In the genomic region with DNA sequence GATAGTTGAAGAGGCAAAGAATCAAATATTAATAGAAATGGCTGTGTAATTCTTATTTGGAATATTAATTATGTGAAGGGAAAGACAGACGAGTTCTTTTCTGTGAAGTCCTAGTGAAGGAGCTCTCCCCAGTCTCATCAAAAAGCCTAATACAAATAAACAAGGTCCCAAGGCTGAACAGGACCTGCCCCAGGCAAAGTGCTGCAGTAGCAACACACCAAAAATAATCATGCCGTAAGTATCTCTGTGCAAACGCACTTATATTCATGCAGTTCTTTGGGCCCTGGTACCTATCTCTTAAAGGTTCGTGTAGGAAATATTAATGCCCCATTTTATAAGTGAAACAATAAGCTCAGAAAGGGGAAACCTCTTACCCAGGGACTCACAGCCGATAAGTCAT, we compare ENCODE assay signal across 16 cellular contexts. TPM values are rescaled to one million over a fixed set of nuclear protein-coding genes. Genes with fewer than 3 reads are reported as not detected.
DNase-seq lines count a peak whose midpoint lies in the region; ATAC-seq and TF ChIP-seq lines count a peak whose summit lies in the region.
"Had no signal": no experiment of that assay in that cellular context is flagged by ENCODE, and none has a peak within 500 bp of the region (broad histone marks: within the 10 kb centered on the region; RNA-seq: fewer than 3 reads in every experiment).

No MANE protein-coding gene starts in this region.

- no peak for TF ChIP-seq POLR2A in esophagus muscularis mucosa (IDR thresholded peaks at IDR 0.05; ENCODE audit: low read depth)

- TF ChIP-seq CTCF in esophagus muscularis mucosa (IDR thresholded peaks at IDR 0.05) = no peak
- no peak for TF ChIP-seq CTCF in osteoblast (IDR thresholded peaks at IDR 0.05; ENCODE audit: extremely low read depth, low read depth, low read length)

- WGBS in esophagus muscularis mucosa = 41% methylated on average over 5 of the region's 5 CpGs

- H3K27ac ChIP-seq in esophagus muscularis mucosa (replicated peaks in 1 of 4) (peak overlapping the region; percentile 76 to 87 (median 84)), osteoblast (ENCODE audit: low read depth, low read length) (no peak overlapping the region)

- peak overlapping the region; percentile 9 to 37 (median 18) for H3K4me3 ChIP-seq in esophagus muscularis mucosa
- H3K4me3 ChIP-seq in osteoblast (ENCODE audit: insufficient read depth, low read length) = no peak overlapping the region

- intact Hi-C loops in left ventricle myocardium superior (cut with micrococcal nuclease) = no loop called here
- intact Hi-C loops in left cardiac atrium (cut with DNase I) = no loop called here
- intact Hi-C loops in esophagus muscularis mucosa (cut with DNase I) = loop anchor here (5.0 kb wide), 2 partner anchors 47 to 282 kb away; no protein-coding TSS in a partner anchor

- H3K9me3 ChIP-seq in esophagus muscularis mucosa (no peaks in the 10 kb centered on the region), osteoblast (ENCODE audit: low read depth, low read length) (no peaks in the 10 kb centered on the region)
- H3K9me3 ChIP-seq: Caco-2 had no signal

- no peak for TF ChIP-seq EP300 in esophagus muscularis mucosa (IDR thresholded peaks at IDR 0.05)

- no peak overlapping the region for H3K4me2 ChIP-seq in osteoblast (ENCODE audit: insufficient read depth, low read length)

- DNase-seq in left ventricle myocardium superior = no peak
- DNase-seq in left cardiac atrium = no peak
- no peak for DNase-seq in esophagus muscularis mucosa (ENCODE audit: extremely low spot score)
- DNase-seq in osteoblast (ENCODE audit: insufficient read length, low spot score, missing footprints) = peak; percentile 47
- no peak for DNase-seq in kidney glomerular epithelial cell (lab: John Stamatoyannopoulos, UW)
- DNase-seq in cortex of kidney (lab: John Stamatoyannopoulos, UW) = no peak
- no peak for DNase-seq in D341Med (ENCODE audit: low spot score)
- DNase-seq: activated naive CD4-positive, alpha-beta T cell treated with anti-CD3 and anti-CD28 coated beads, Interleukin-2, amount 10 ng/mL, durations not matched to agents 7 days and 5 days; Caco-2; HCEC 1CT; NCI-H187 treated with DMSO at 0.1 percent for 48 hours; OCI-M1; stimulated activated CD4-positive, alpha-beta T cell treated with anti-CD3 and anti-CD28 coated beads, Interleukin-2, amount 100 ng/mL, for 24 hours; stimulated activated naive CD8-positive, alpha-beta T cell treated with anti-CD3 and anti-CD28 coated beads, Interleukin-15, amount 100 ng/mL, for 72 hours had no signal

- H3K79me2 ChIP-seq in osteoblast (ENCODE audit: insufficient read depth, low read length) = no peaks in the 10 kb centered on the region

- no peaks in the 10 kb centered on the region for H4K20me1 ChIP-seq in osteoblast (ENCODE audit: insufficient read depth, low read length)

- H2AFZ ChIP-seq in osteoblast (ENCODE audit: low read length) = no peak overlapping the region

- ATAC-seq in left ventricle myocardium superior (peak; percentile 60), left cardiac atrium (no peak), GM21825 (IDR thresholded peaks at IDR 0.05; ENCODE audit: unreplicated experiment) (no peak)
- ATAC-seq: left colon; stimulated activated naive CD8-positive, alpha-beta T cell treated with anti-CD3 and anti-CD28 coated beads, Interleukin-15, amount 100 ng/mL, for 72 hours had no signal

- H3K4me1 ChIP-seq in esophagus muscularis mucosa = peaks cover 11 to 36% (median 34%) of the 10 kb centered on the region in 4 donors
- no peaks in the 10 kb centered on the region for H3K4me1 ChIP-seq in osteoblast (ENCODE audit: insufficient read depth, low read length)
- H3K4me1 ChIP-seq: Caco-2 had no signal

- no peaks in the 10 kb centered on the region for H3K27me3 ChIP-seq in esophagus muscularis mucosa
- peaks cover 9% of the 10 kb centered on the region for H3K27me3 ChIP-seq in osteoblast (ENCODE audit: insufficient read depth, low read length)

- H3K36me3 ChIP-seq in esophagus muscularis mucosa (no peaks in the 10 kb centered on the region), osteoblast (ENCODE audit: insufficient read depth, low read length) (no peaks in the 10 kb centered on the region)

RNA-seq across cellular contexts. Expression of a gene that starts 12.2 kb away (rescaled TPM):
- total RNA-seq in left ventricle myocardium superior = 4.0 TPM
- 10 to 100 TPM in 1 of 2 donors, 1 to 10 TPM in 1; 9.2 to 17.8 TPM for total RNA-seq in left cardiac atrium
- total RNA-seq in esophagus muscularis mucosa = 10 to 100 TPM; 48.2 to 76.1 (median 62.5) TPM
- total RNA-seq in osteoblast = 22.8 and 36.2 TPM in 2 replicates
